In the genomic region with DNA sequence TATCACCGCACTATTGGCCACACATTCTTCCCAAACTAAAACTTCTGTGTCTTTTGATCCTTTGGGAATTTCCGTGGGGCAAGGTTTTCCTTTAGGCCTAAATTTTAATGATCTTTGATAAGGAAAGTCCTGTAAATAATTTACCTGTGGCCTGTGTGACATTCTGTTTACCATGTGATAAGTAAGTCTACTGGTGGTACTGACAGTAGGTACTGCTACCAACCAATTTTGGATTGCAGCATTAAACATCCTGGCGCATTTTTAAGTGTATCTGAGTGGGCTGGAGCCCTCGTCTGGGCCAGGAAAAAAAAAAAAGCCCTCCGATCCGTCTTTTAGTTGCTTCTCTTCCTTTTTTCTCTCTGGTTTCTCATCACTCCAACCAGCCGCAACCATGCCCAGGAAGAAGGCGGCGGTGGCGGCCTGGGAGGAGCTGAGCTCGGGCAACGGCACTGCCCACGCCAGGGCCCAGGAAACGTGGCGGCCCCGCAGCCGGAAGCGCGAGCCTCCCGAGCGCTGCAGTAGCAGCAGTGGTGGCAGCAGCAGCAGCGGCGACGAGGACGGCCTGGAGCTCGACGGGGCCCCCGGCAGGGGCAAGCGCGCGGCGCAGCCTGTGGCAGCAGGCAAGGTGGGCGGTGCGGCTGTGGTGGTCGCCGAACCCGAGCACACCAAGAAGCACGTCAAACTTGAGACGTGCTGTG, we compare ENCODE assay signal across 9 cellular contexts. TPM values are rescaled to one million over a fixed set of nuclear protein-coding genes. Genes with fewer than 3 reads are reported as not detected.
DNase-seq lines count a peak whose midpoint lies in the region; TF ChIP-seq lines count a peak whose summit lies in the region.
"Had no signal": no experiment of that assay in that cellular context is flagged by ENCODE, and none has a peak within 500 bp of the region (broad histone marks: within the 10 kb centered on the region; RNA-seq: fewer than 3 reads in every experiment).

No MANE protein-coding gene starts in this region.

- CTCF ChIA-PET in Caco-2 (lab: Charles Lee), result interaction anchor here (0.7 to 0.8 kb wide), 3 partner anchors 18 to 109 kb away, joined by 3 to 5 read pairs (median 5); a partner anchor contains a TSS
- CTCF ChIA-PET in activated CD4-positive, alpha-beta T cell treated with anti-CD3 and anti-CD28 coated beads, Interleukin-2, amount 10 ng/mL, durations not matched to agents 7 days and 5 days (lab: Charles Lee), result interaction anchor here (0.6 to 1.4 kb wide), 5 partner anchors 13 to 199 kb away, joined by 3 to 5 read pairs (median 4); no protein-coding TSS in a partner anchor

- POLR2A ChIA-PET in Caco-2 (lab: Charles Lee), result no interaction called here
- POLR2A ChIA-PET in activated CD4-positive, alpha-beta T cell treated with anti-CD3 and anti-CD28 coated beads, Interleukin-2, amount 10 ng/mL, durations not matched to agents 7 days and 5 days (lab: Charles Lee), result no interaction called here

- H3K4me3 ChIP-seq in Caco-2 (ENCODE audit: low read depth, low read length) (no peak overlapping the region), coronary artery (peak overlapping the region; percentile 13)

- peaks cover 37% of the 10 kb centered on the region for H3K4me1 Mint-ChIP-seq in Caco-2 (ENCODE audit: low read depth, unreplicated experiment)
- peaks cover 27% of the 10 kb centered on the region for H3K4me1 Mint-ChIP-seq in activated CD4-positive, alpha-beta T cell treated with anti-CD3 and anti-CD28 coated beads, Interleukin-2, amount 10 ng/mL, durations not matched to agents 7 days and 5 days

- H3K27me3 ChIP-seq in Caco-2 (replicated peaks; ENCODE audit: control insufficient read depth, insufficient read depth, low read length), result no peaks in the 10 kb centered on the region

- peaks cover 36% of the 10 kb centered on the region for H3K4me1 ChIP-seq in Caco-2

- no peaks in the 10 kb centered on the region for H3K9me3 Mint-ChIP-seq in Caco-2 (ENCODE audit: unreplicated experiment)
- no peaks in the 10 kb centered on the region for H3K9me3 Mint-ChIP-seq in activated CD4-positive, alpha-beta T cell treated with anti-CD3 and anti-CD28 coated beads, Interleukin-2, amount 10 ng/mL, durations not matched to agents 7 days and 5 days

- no peaks in the 10 kb centered on the region for H3K27me3 Mint-ChIP-seq in Caco-2 (ENCODE audit: insufficient read depth, unreplicated experiment)
- H3K27me3 Mint-ChIP-seq in activated CD4-positive, alpha-beta T cell treated with anti-CD3 and anti-CD28 coated beads, Interleukin-2, amount 10 ng/mL, durations not matched to agents 7 days and 5 days, result no peaks in the 10 kb centered on the region

- H3K9me3 ChIP-seq in Caco-2, result no peaks in the 10 kb centered on the region

- no TSS peak for BruUV-seq in Caco-2 (replicated peaks; lab: Mats Ljungman, UMichigan)

- intact Hi-C loops in Caco-2 (cut with micrococcal nuclease; ENCODE audit: unreplicated experiment), result loop anchor here (5.0 kb wide), 1 partner anchor 1294 kb away; no protein-coding TSS in a partner anchor

- no peak overlapping the region for H3K27ac ChIP-seq in coronary artery

- no peaks in the 10 kb centered on the region for H3K36me3 ChIP-seq in Caco-2 (ENCODE audit: control insufficient read depth, insufficient read depth, low read length)

- TF ChIP-seq CTCF in Caco-2 (IDR thresholded peaks at IDR 0.05; ENCODE audit: insufficient read depth in 1 of 2, low read depth in 1 of 2, low read length in 1 of 2, severe bottlenecking in 1 of 2, unreplicated experiment in 1 of 2) (no peak), coronary artery (IDR thresholded peaks at IDR 0.05) (no peak)

- no peak for DNase-seq in Caco-2
- peak; percentile 53 for DNase-seq in activated CD4-positive, alpha-beta T cell treated with anti-CD3 and anti-CD28 coated beads, Interleukin-2, amount 10 ng/mL, durations not matched to agents 7 days and 5 days
- no peak for DNase-seq in coronary artery (ENCODE audit: low spot score)
- peak; percentile 62 for DNase-seq in stimulated activated CD4-positive, alpha-beta T cell treated with anti-CD3 and anti-CD28 coated beads, Interleukin-15, amount 100 ng/mL, for 24 hours
- no peak for DNase-seq in NCI-H1048 (lab: John Stamatoyannopoulos, UW)
- DNase-seq in HUDEP-2 (lab: John Stamatoyannopoulos, UW; ENCODE audit: unreplicated experiment in 76 of 76), result no peak
- DNase-seq in AML-193 (lab: John Stamatoyannopoulos, UW), result no peak
- no peak for DNase-seq in NCI-H1105 treated with DMSO at 0.1 percent for 48 hours (lab: John Stamatoyannopoulos, UW)
- DNase-seq: SW 1271 had no signal

- H3K36me3 Mint-ChIP-seq in Caco-2 (ENCODE audit: insufficient read depth, unreplicated experiment), result peaks cover 5% of the 10 kb centered on the region
- no peaks in the 10 kb centered on the region for H3K36me3 Mint-ChIP-seq in activated CD4-positive, alpha-beta T cell treated with anti-CD3 and anti-CD28 coated beads, Interleukin-2, amount 10 ng/mL, durations not matched to agents 7 days and 5 days (ENCODE audit: low read depth)

- H3K4me3 Mint-ChIP-seq in Caco-2 (ENCODE audit: unreplicated experiment), result peak overlapping the region; percentile 50
- H3K4me3 Mint-ChIP-seq in activated CD4-positive, alpha-beta T cell treated with anti-CD3 and anti-CD28 coated beads, Interleukin-2, amount 10 ng/mL, durations not matched to agents 7 days and 5 days, result peak overlapping the region; percentile 18

- no peak overlapping the region for H3K27ac Mint-ChIP-seq in Caco-2 (ENCODE audit: unreplicated experiment)
- peak overlapping the region; percentile 76 for H3K27ac Mint-ChIP-seq in activated CD4-positive, alpha-beta T cell treated with anti-CD3 and anti-CD28 coated beads, Interleukin-2, amount 10 ng/mL, durations not matched to agents 7 days and 5 days

RNA-seq across cellular contexts. Expression of a gene that starts 33.6 kb away (rescaled TPM):
- 41.1 and 43.3 TPM in 2 replicates for total RNA-seq in Caco-2 (2022)
- total RNA-seq in activated CD4-positive, alpha-beta T cell treated with anti-CD3 and anti-CD28 coated beads, Interleukin-2, amount 10 ng/mL, durations not matched to agents 7 days and 5 days, result 1 to 10 TPM in 1 of 2 experiments, under 1 TPM in 1; 0.84 to 1.2 TPM

RNA-seq across cellular contexts. Expression of a gene that starts 47.9 kb away (rescaled TPM):
- not detected in 2 replicates for total RNA-seq in Caco-2 (2022)
- not detected for total RNA-seq in activated CD4-positive, alpha-beta T cell treated with anti-CD3 and anti-CD28 coated beads, Interleukin-2, amount 10 ng/mL, durations not matched to agents 7 days and 5 days

Comparison
In these comparisons a context has a peak if more than half of its experiments do, and no peak if none do; other contexts are left out.
1. DNase-seq: peak in activated CD4-positive, alpha-beta T cell treated with anti-CD3 and anti-CD28 coated beads, Interleukin-2, amount 10 ng/mL, durations not matched to agents 7 days and 5 days (single experiment) and stimulated activated CD4-positive, alpha-beta T cell treated with anti-CD3 and anti-CD28 coated beads, Interleukin-15, amount 100 ng/mL, for 24 hours (single experiment); none in Caco-2 (0 of 2), coronary artery (single experiment), NCI-H1048 (single experiment), HUDEP-2 (0 of 76), AML-193 (0 of 2) and NCI-H1105 treated with DMSO at 0.1 percent for 48 hours (single experiment).
2. RNA of a gene that starts 33.6 kb away (total RNA-seq): 41.1 to 43.3 TPM in Caco-2; 0.84 to 1.2 TPM in activated CD4-positive, alpha-beta T cell treated with anti-CD3 and anti-CD28 coated beads, Interleukin-2, amount 10 ng/mL, durations not matched to agents 7 days and 5 days; every median in the first group is over 10 times any median in the second.